In genomic region chr3:152352559-152352958, GRCh38 we compare ENCODE assay signal across 11 cellular contexts.
A peak's percentile ranks its signal among the peaks of the same experiment; 100 is the strongest.
DNase-seq lines count a peak whose midpoint lies in the region; ATAC-seq, FAIRE-seq and TF ChIP-seq lines count a peak whose summit lies in the region.
"Had no signal": no experiment of that assay in that cellular context is flagged by ENCODE, and none has a peak within 500 bp of the region (broad histone marks: within the 10 kb centered on the region; RNA-seq: fewer than 3 reads in every experiment).

No MANE protein-coding gene starts in this region.

- H3K9me3 ChIP-seq in GM12878 (replicated peaks; ENCODE audit: control insufficient read depth, insufficient read depth, low read length) (peaks cover 5% of the 10 kb centered on the region; the same call in 2 of the 3 replicates), breast epithelium (no peaks in the 10 kb centered on the region)

- H3K27ac ChIP-seq in GM12878 (ENCODE audit: control insufficient read depth, insufficient read depth) (0 out of 2 replicates have a peak overlapping the region, but pooled peaks have one; percentile 0), breast epithelium (no peak overlapping the region)

- H3K4me1 Mint-ChIP-seq in CD14-positive monocyte (peaks cover under 1% of the 10 kb centered on the region), naive B cell (peaks cover 25 to 54% (median 33%) of the 10 kb centered on the region in 3 donors)

- H3K4me3 ChIP-seq in GM12878, result no peak overlapping the region
- no peak overlapping the region for H3K4me3 ChIP-seq in breast epithelium
- H3K4me3 ChIP-seq in H7 (ENCODE audit: insufficient read depth, low read depth, low read length), result no peak overlapping the region

- H3K9me3 Mint-ChIP-seq in CD14-positive monocyte (no peaks in the 10 kb centered on the region), naive B cell (no peaks in the 10 kb centered on the region)

- no peak overlapping the region for H3K4me2 ChIP-seq in GM12878 (ENCODE audit: control insufficient read depth, insufficient read depth)

- CTCF ChIA-PET in GM12878 (lab: Yijun Ruan, JAX), result interaction anchor here (0.6 to 1.9 kb wide), 10 partner anchors 14 to 209 kb away, joined by 3 to 15 read pairs (median 3); no protein-coding TSS in a partner anchor

- RAD21 ChIA-PET in GM12878 (lab: Charles Lee; ENCODE audit: unreplicated experiment), result interaction anchor here (1.2 to 2.2 kb wide), 4 partner anchors 12 to 91 kb away, joined by 3 to 8 read pairs (median 5); no protein-coding TSS in a partner anchor

- H3K27me3 ChIP-seq in GM12878 (replicated peaks in 1 of 2; ENCODE audit: control insufficient read depth in 2 of 2, insufficient read depth in 2 of 2, low read length in 1 of 2) (no peaks in the 10 kb centered on the region), breast epithelium (no peaks in the 10 kb centered on the region), H7 (ENCODE audit: control insufficient read depth, insufficient read depth, low read length) (no peaks in the 10 kb centered on the region)

- peak; percentile 31 for FAIRE-seq in GM12878 (lab: Jason Lieb, UNC)

- H4K20me1 ChIP-seq in GM12878 (ENCODE audit: control insufficient read depth, insufficient read depth), result no peaks in the 10 kb centered on the region

- ATAC-seq in HG02759 (IDR thresholded peaks at IDR 0.05; ENCODE audit: unreplicated experiment) (peak; percentile 25), GM12878 (peak; percentile 45), naive B cell (ENCODE audit: low read depth in 2 of 2) (no peak)

- BruUV-seq in GM12878 (replicated peaks; lab: Mats Ljungman, UMichigan), result no TSS peak

- TF ChIP-seq POLR2A in GM12878 (IDR thresholded peaks at IDR 0.05; ENCODE audit: low read depth, low read length) (no peak), breast epithelium (IDR thresholded peaks at IDR 0.05) (no peak)

- no peaks in the 10 kb centered on the region for H3K27me3 Mint-ChIP-seq in CD14-positive monocyte (ENCODE audit: low read depth in 3 of 3)
- no peaks in the 10 kb centered on the region for H3K27me3 Mint-ChIP-seq in naive B cell

- H3K4me3 Mint-ChIP-seq in CD14-positive monocyte, result no peak overlapping the region
- peak overlapping the region in 5 of 8 donors; percentile 12 to 71 (median 43) for H3K4me3 Mint-ChIP-seq in naive B cell

- H3K27ac Mint-ChIP-seq in CD14-positive monocyte, result peak overlapping the region in 4 of 7 donors; percentile 15 to 80 (median 54)
- H3K27ac Mint-ChIP-seq in naive B cell, result peak overlapping the region; percentile 54 to 96 (median 86)

- no peak overlapping the region for H2AFZ ChIP-seq in GM12878 (ENCODE audit: control insufficient read depth, low read depth, low read length)

- H3K36me3 ChIP-seq in GM12878 (ENCODE audit: control insufficient read depth in 2 of 2, insufficient read depth in 2 of 2, low read length in 1 of 2) (peaks cover 0 to 18% of the 10 kb centered on the region in 2 experiments; a peak in 3 of 4 replicates), breast epithelium (no peaks in the 10 kb centered on the region), H7 (replicated peaks; ENCODE audit: control insufficient read depth, insufficient read depth, low read length) (no peaks in the 10 kb centered on the region)

- peaks cover 71% of the 10 kb centered on the region for H3K79me2 ChIP-seq in GM12878 (ENCODE audit: control insufficient read depth, insufficient read depth, low read length)

- POLR2A ChIA-PET in GM12878 (lab: Charles Lee), result interaction anchor here (1.5 kb wide), 1 partner anchor 20 kb away, joined by 3 read pairs; no protein-coding TSS in a partner anchor

- DNase-seq in CD14-positive monocyte (ENCODE audit: low spot score) (no peak), GM12878 (ENCODE audit: low read depth, low spot score) (no peak), naive B cell (no peak), HUDEP-2 (lab: John Stamatoyannopoulos, UW; ENCODE audit: unreplicated experiment in 76 of 76) (no peak), breast epithelium (ENCODE audit: low spot score in 2 of 2) (no peak), NCI-H187 (lab: John Stamatoyannopoulos, UW) (no peak), H7 (no peak)
- DNase-seq: amniotic stem cell, NCI-H2029, right cardiac atrium had no signal

- no peak overlapping the region for H3K9ac ChIP-seq in GM12878 (ENCODE audit: control insufficient read depth, insufficient read depth, low read length)

- SMC1A ChIA-PET in GM12878 (lab: Charles Lee; ENCODE audit: uncharacterized antibody, unreplicated experiment), result interaction anchor here (0.6 to 3.9 kb wide), 12 partner anchors 9 to 276 kb away, joined by 3 to 24 read pairs (median 4); no protein-coding TSS in a partner anchor

- no peak for TF ChIP-seq EP300 in GM12878 (IDR thresholded peaks at IDR 0.05; ENCODE audit: borderline replicate concordance in 1 of 2, control insufficient read depth in 1 of 2, low read depth in 2 of 2, low read length in 2 of 2)

- WGBS in GM12878 (ENCODE audit: insufficient coverage, insufficient replicate concordance, low lambda C conversion rate, missing lambda C conversion rate), result 52% methylated on average over 4 of the region's 4 CpGs

- intact Hi-C loops in CD14-positive monocyte (cut with micrococcal nuclease), result no loop called here
- intact Hi-C loops in GM12878 (cut with micrococcal nuclease; ENCODE audit: unreplicated experiment), result no loop called here
- intact Hi-C loops in breast epithelium (cut with DNase I; ENCODE audit: low total_unique reads), result no loop called here

- peaks cover 25 to 27% of the 10 kb centered on the region in 2 donors for H3K36me3 Mint-ChIP-seq in CD14-positive monocyte
- peaks cover 10 to 19% of the 10 kb centered on the region in 2 donors for H3K36me3 Mint-ChIP-seq in naive B cell

- TF ChIP-seq CTCF in CD14-positive monocyte (IDR thresholded peaks at IDR 0.05) (no peak), GM12878 (IDR thresholded peaks at IDR 0.05 in 2 of 3, conservative IDR thresholded peaks at IDR 0.05 in 1 of 3; ENCODE audit: control insufficient read depth in 2 of 3, extremely low read depth in 1 of 3, insufficient read depth in 1 of 3, low read depth in 3 of 3, low read length in 3 of 3) (no peak), breast epithelium (IDR thresholded peaks at IDR 0.05) (no peak)

- H3K4me1 ChIP-seq in GM12878 (ENCODE audit: control insufficient read depth, insufficient read depth, low read length) (peaks cover 14% of the 10 kb centered on the region), breast epithelium (no peaks in the 10 kb centered on the region)

- no peak for TF ChIP-seq RAD21 in GM12878 (IDR thresholded peaks at IDR 0.05; ENCODE audit: insufficient read depth, low read depth, low read length)

- in situ Hi-C loops in GM12878 (cut with MboI), result no loop called here

TF ChIP-seq in GM12878, 131 proteins besides CTCF, POLR2A, EP300 and RAD21:
- peak; percentile 41; the same call in 1 of the 2 replicates for TF ChIP-seq RUNX3 (IDR thresholded peaks at IDR 0.05; ENCODE audit: low read length)
- TF ChIP-seq CREB1 (IDR thresholded peaks at IDR 0.05; ENCODE audit: low read depth), result no peak
- peak in 1 of 2 experiments; percentile 27; a peak in 1 of 4 replicates for TF ChIP-seq IKZF2 (IDR thresholded peaks at IDR 0.05)
TF ChIP-seq in GM12878: peak in this region for 2.

Comparison
In these comparisons a context has a peak if more than half of its experiments do, and no peak if none do; other contexts are left out.
1. H3K4me3 Mint-ChIP-seq: peak in naive B cell (5 of 8); none in CD14-positive monocyte (0 of 2).
2. ATAC-seq: peak in HG02759 (single experiment) and GM12878 (single experiment); none in naive B cell (0 of 2).